In genomic region chr21:34845521-34846213, GRCh38 we compare ENCODE assay signal across 9 cellular contexts.
DNase-seq lines count a peak whose midpoint lies in the region; FAIRE-seq and TF ChIP-seq lines count a peak whose summit lies in the region.
"Had no signal": no experiment of that assay in that cellular context is flagged by ENCODE, and none has a peak within 500 bp of the region (broad histone marks: within the 10 kb centered on the region; RNA-seq: fewer than 3 reads in every experiment).

No MANE protein-coding gene starts in this region.

- TF ChIP-seq CTCF in HFFc6 (IDR thresholded peaks at IDR 0.05) (no peak), NB4 (IDR thresholded peaks at IDR 0.05; ENCODE audit: low read depth, low read length) (no peak), thyroid gland (IDR thresholded peaks at IDR 0.05) (no peak)

- H3K4me1 Mint-ChIP-seq in HFFc6 (ENCODE audit: low read depth), result peaks cover 63% of the 10 kb centered on the region
- H3K4me1 Mint-ChIP-seq in immature natural killer cell, result peaks cover 37 to 39% of the 10 kb centered on the region in 2 donors

- no peaks in the 10 kb centered on the region for H3K36me3 ChIP-seq in thyroid gland
- H3K36me3 ChIP-seq: cardiac muscle cell had no signal

- H3K27me3 ChIP-seq in thyroid gland, result no peaks in the 10 kb centered on the region

- 52 to 60% methylated on average over 6 of the region's 6 CpGs for WGBS in thyroid gland, 2 donors

- no peak overlapping the region for H3K4me3 ChIP-seq in NB4 (ENCODE audit: low read depth, low read length)
- no peak overlapping the region for H3K4me3 ChIP-seq in thyroid gland (replicated peaks in 1 of 3)
- H3K4me3 ChIP-seq: cardiac muscle cell had no signal

- H3K9me3 Mint-ChIP-seq in HFFc6 (no peaks in the 10 kb centered on the region), immature natural killer cell (no peaks in the 10 kb centered on the region)

- intact Hi-C loops in thyroid gland (cut with DNase I), result no loop called here

- peaks cover 51% of the 10 kb centered on the region for H3K36me3 Mint-ChIP-seq in HFFc6 (ENCODE audit: low read depth)
- H3K36me3 Mint-ChIP-seq in immature natural killer cell, result peaks cover 6 to 27% (median 10%) of the 10 kb centered on the region in 3 donors

- peak; percentile 62 for DNase-seq in NCI-H510A treated with DMSO at 0.1 percent for 48 hours (lab: John Stamatoyannopoulos, UW)
- DNase-seq in NCI-H510A (lab: John Stamatoyannopoulos, UW), result no peak
- DNase-seq in HFFc6, result peak; percentile 70
- peak; percentile 49 for DNase-seq in NB4 (ENCODE audit: low read depth)
- peak; percentile 16 for DNase-seq in activated effector memory CD4-positive, alpha-beta T cell treated with Interleukin-2 at 50 U/mL for 16 hours
- DNase-seq in immature natural killer cell, result peak; percentile 15 to 44 (median 40)
- DNase-seq in thyroid gland, result no peak
- no peak for DNase-seq in frontal cortex (ENCODE audit: low spot score in 2 of 2)

- peak overlapping the region; percentile 85 for H3K27ac Mint-ChIP-seq in HFFc6
- H3K27ac Mint-ChIP-seq in immature natural killer cell, result peak overlapping the region in 5 of 6 donors; percentile 12 to 70 (median 55)

- no peak for TF ChIP-seq POLR2A in NB4 (IDR thresholded peaks at IDR 0.05; ENCODE audit: extremely low read depth, insufficient read length)
- TF ChIP-seq POLR2A in thyroid gland (IDR thresholded peaks at IDR 0.05), result no peak

- peak overlapping the region; percentile 45 for H3K4me3 Mint-ChIP-seq in HFFc6
- H3K4me3 Mint-ChIP-seq in immature natural killer cell, result peak overlapping the region in 4 of 5 donors; percentile 19 to 64 (median 42)

- H3K27me3 Mint-ChIP-seq in HFFc6 (ENCODE audit: insufficient read depth) (peaks cover 7% of the 10 kb centered on the region), immature natural killer cell (ENCODE audit: low read depth in 3 of 3) (peaks cover 0 to 15% (median 8%) of the 10 kb centered on the region in 3 donors)

- peaks cover 33 to 40% of the 10 kb centered on the region in 2 donors for H3K4me1 ChIP-seq in thyroid gland

- no peaks in the 10 kb centered on the region for H3K9me3 ChIP-seq in thyroid gland

- no peak for FAIRE-seq in frontal cortex (lab: Jason Lieb, UNC)

- H3K27ac ChIP-seq in thyroid gland, result peak overlapping the region in 2 of 3 donors; percentile 67 to 72
- H3K27ac ChIP-seq: cardiac muscle cell had no signal

Comparison
In these comparisons a context has a peak if more than half of its experiments do, and no peak if none do; other contexts are left out.
1. DNase-seq: peak in NCI-H510A treated with DMSO at 0.1 percent for 48 hours (single experiment), HFFc6 (single experiment), NB4 (single experiment), activated effector memory CD4-positive, alpha-beta T cell treated with Interleukin-2 at 50 U/mL for 16 hours (single experiment) and immature natural killer cell (3 of 3); none in NCI-H510A (single experiment), thyroid gland (0 of 2) and frontal cortex (0 of 2).